Comparison of ENCODE assay signal across 18 cellular contexts in genomic region chr11:66886317-66886588, GRCh38. TPM values are rescaled to one million over a fixed set of nuclear protein-coding genes. Genes with fewer than 3 reads are reported as not detected.
A peak's percentile ranks its signal among the peaks of the same experiment; 100 is the strongest.
DNase-seq lines count a peak whose midpoint lies in the region; ATAC-seq and TF ChIP-seq lines count a peak whose summit lies in the region.
"Had no signal": no experiment of that assay in that cellular context is flagged by ENCODE, and none has a peak within 500 bp of the region (broad histone marks: within the 10 kb centered on the region; RNA-seq: fewer than 3 reads in every experiment).

No MANE protein-coding gene starts in this region.

- no peaks in the 10 kb centered on the region for H3K27me3 ChIP-seq in NT2/D1 (ENCODE audit: insufficient read depth, insufficient read length)
- no peaks in the 10 kb centered on the region for H3K27me3 ChIP-seq in brain microvascular endothelial cell (replicated peaks)
- no peaks in the 10 kb centered on the region for H3K27me3 ChIP-seq in smooth muscle cell (ENCODE audit: low read depth)
- no peaks in the 10 kb centered on the region for H3K27me3 ChIP-seq in aorta (ENCODE audit: control insufficient read depth in 1 of 2, insufficient read depth in 2 of 2, low read length in 1 of 2)
- H3K27me3 ChIP-seq: BE2C had no signal

- H3K27me3 Mint-ChIP-seq in nephron progenitor cell (ENCODE audit: low read depth, poor library complexity) = peaks cover 8% of the 10 kb centered on the region

- H3K9me3 Mint-ChIP-seq in nephron progenitor cell = no peaks in the 10 kb centered on the region
- H3K9me3 Mint-ChIP-seq: CD4-positive, alpha-beta memory T cell had no signal

- peak overlapping the region; percentile 78 for H3K27ac Mint-ChIP-seq in nephron progenitor cell

- DNase-seq in NT2/D1 (ENCODE audit: low read depth, low spot score) = no peak
- DNase-seq in brain microvascular endothelial cell = no peak
- no peak for DNase-seq in nephron progenitor cell
- no peak for DNase-seq in NCI-H748 (lab: John Stamatoyannopoulos, UW; ENCODE audit: unreplicated experiment)
- DNase-seq in smooth muscle cell (lab: John Stamatoyannopoulos, UW; ENCODE audit: unreplicated experiment) = no peak
- DNase-seq in aorta = no peak
- no peak for DNase-seq in NCI-H524 treated with DMSO at 0.1 percent for 48 hours (lab: John Stamatoyannopoulos, UW)
- DNase-seq: Calu3; CD4-positive, alpha-beta memory T cell; DMS53; KBM-7; NCI-H1417 treated with DMSO at 0.1 percent for 48 hours; NCI-H1930; NCI-H446 treated with DMSO at 0.1 percent for 48 hours; NCI-H774; PC-3 had no signal

- H3K36me3 ChIP-seq in NT2/D1 (ENCODE audit: insufficient read depth, insufficient read length, low read length) = no peaks in the 10 kb centered on the region
- no peaks in the 10 kb centered on the region for H3K36me3 ChIP-seq in brain microvascular endothelial cell (replicated peaks)
- no peaks in the 10 kb centered on the region for H3K36me3 ChIP-seq in smooth muscle cell (ENCODE audit: low read depth)
- H3K36me3 ChIP-seq in aorta (ENCODE audit: control insufficient read depth in 1 of 2, insufficient read depth in 2 of 2, low read length in 1 of 2) = no peaks in the 10 kb centered on the region
- H3K36me3 ChIP-seq: BE2C had no signal

- peak overlapping the region; percentile 39 for H3K9ac ChIP-seq in NT2/D1 (ENCODE audit: insufficient read length, low read depth)
- no peak overlapping the region for H3K9ac ChIP-seq in smooth muscle cell (ENCODE audit: low read depth)

- ATAC-seq in aorta (ENCODE audit: low FRiP score) = no peak
- ATAC-seq: PC-3 had no signal

- in situ Hi-C loops in brain microvascular endothelial cell (cut with HindIII; ENCODE audit: low pct_ligation_motif_present, low sequenced_read_pairs) = no loop called here

- peaks cover 66% of the 10 kb centered on the region for H3K4me1 Mint-ChIP-seq in nephron progenitor cell

- H3K27ac ChIP-seq in brain microvascular endothelial cell (peak overlapping the region; percentile 70), smooth muscle cell (ENCODE audit: low read depth) (no peak overlapping the region), aorta (ENCODE audit: low read depth in 1 of 2, low read length in 2 of 2) (no peak overlapping the region)

- H3K9me3 ChIP-seq in NT2/D1 (ENCODE audit: insufficient read depth, low read length) = no peaks in the 10 kb centered on the region
- H3K9me3 ChIP-seq in smooth muscle cell (replicated peaks; ENCODE audit: low read depth) = no peaks in the 10 kb centered on the region
- no peaks in the 10 kb centered on the region for H3K9me3 ChIP-seq in aorta (ENCODE audit: control insufficient read depth, low read length)
- H3K9me3 ChIP-seq: BE2C had no signal

- no peaks in the 10 kb centered on the region for H3F3A ChIP-seq in smooth muscle cell (ENCODE audit: low read depth)

- 79% methylated on average over 2 of the region's 2 CpGs for WGBS in smooth muscle cell (ENCODE audit: low lambda C conversion rate)
- WGBS in aorta, 2 donors = 55 to 57% methylated on average over 2 of the region's 2 CpGs

- peaks cover 4% of the 10 kb centered on the region for H3K36me3 Mint-ChIP-seq in nephron progenitor cell (ENCODE audit: low read depth)
- H3K36me3 Mint-ChIP-seq: CD4-positive, alpha-beta memory T cell had no signal

- H3K79me2 ChIP-seq in smooth muscle cell (ENCODE audit: low read depth) = no peaks in the 10 kb centered on the region

- H4K20me1 ChIP-seq in smooth muscle cell (ENCODE audit: low read depth) = peaks cover 5% of the 10 kb centered on the region

- no peak for TF ChIP-seq CTCF in brain microvascular endothelial cell (IDR thresholded peaks at IDR 0.05; ENCODE audit: low read depth, low read length, missing control alignments)
- TF ChIP-seq CTCF in nephron progenitor cell (IDR thresholded peaks at IDR 0.05) = no peak
- no peak for TF ChIP-seq CTCF in smooth muscle cell (IDR thresholded peaks at IDR 0.05; ENCODE audit: borderline replicate concordance, insufficient read depth, poor library complexity, severe bottlenecking)

- H3K4me1 ChIP-seq in NT2/D1 (ENCODE audit: insufficient read depth, insufficient read length) = peaks cover 36% of the 10 kb centered on the region
- H3K4me1 ChIP-seq in smooth muscle cell (ENCODE audit: low read depth) = peaks cover 13% of the 10 kb centered on the region
- no peaks in the 10 kb centered on the region for H3K4me1 ChIP-seq in aorta (ENCODE audit: control insufficient read depth in 1 of 2, insufficient read depth in 2 of 2, low read length in 2 of 2)

- intact Hi-C loops in aorta (cut with DNase I) = no loop called here

- H3K4me3 ChIP-seq in NT2/D1 (ENCODE audit: insufficient read length, low read depth) = no peak overlapping the region
- no peak overlapping the region for H3K4me3 ChIP-seq in brain microvascular endothelial cell (ENCODE audit: low read depth, low read length)
- no peak overlapping the region for H3K4me3 ChIP-seq in smooth muscle cell
- no peak overlapping the region for H3K4me3 ChIP-seq in aorta (ENCODE audit: low read length in 2 of 2)
- H3K4me3 ChIP-seq: SK-N-MC had no signal

- no peak overlapping the region for H3K4me2 ChIP-seq in smooth muscle cell

- peak overlapping the region; percentile 29 for H3K4me3 Mint-ChIP-seq in nephron progenitor cell
- H3K4me3 Mint-ChIP-seq: CD4-positive, alpha-beta memory T cell had no signal

- no peak overlapping the region for H2AFZ ChIP-seq in smooth muscle cell (ENCODE audit: low read depth)

RNA-seq across cellular contexts. Expression of gene LRFN4, which starts 29.4 kb away (rescaled TPM):
- 14.7 and 15.2 TPM in 2 replicates for total RNA-seq in smooth muscle cell
- polyA plus RNA-seq in smooth muscle cell = 37.6 and 43.0 TPM in 2 replicates
- 10 to 100 TPM in 1 of 2 donors, 1 to 10 TPM in 1; 7.3 to 12.4 TPM for total RNA-seq in aorta
- 10 to 100 TPM in 1 of 2 donors, 1 to 10 TPM in 1; 4.4 to 13.8 TPM for polyA plus RNA-seq in aorta

RNA-seq across cellular contexts. Expression of gene RCE1, which starts 43.0 kb away (rescaled TPM):
- total RNA-seq in smooth muscle cell (12.1 and 25.2 TPM in 2 replicates), aorta (10 to 100 TPM; 11.7 to 14.6 TPM)
- polyA plus RNA-seq in smooth muscle cell (33.5 and 34.1 TPM in 2 replicates), aorta (10 to 100 TPM; 14.5 to 23.5 TPM)
